8 cellular contexts compared by ENCODE assay signal in the genomic region with DNA sequence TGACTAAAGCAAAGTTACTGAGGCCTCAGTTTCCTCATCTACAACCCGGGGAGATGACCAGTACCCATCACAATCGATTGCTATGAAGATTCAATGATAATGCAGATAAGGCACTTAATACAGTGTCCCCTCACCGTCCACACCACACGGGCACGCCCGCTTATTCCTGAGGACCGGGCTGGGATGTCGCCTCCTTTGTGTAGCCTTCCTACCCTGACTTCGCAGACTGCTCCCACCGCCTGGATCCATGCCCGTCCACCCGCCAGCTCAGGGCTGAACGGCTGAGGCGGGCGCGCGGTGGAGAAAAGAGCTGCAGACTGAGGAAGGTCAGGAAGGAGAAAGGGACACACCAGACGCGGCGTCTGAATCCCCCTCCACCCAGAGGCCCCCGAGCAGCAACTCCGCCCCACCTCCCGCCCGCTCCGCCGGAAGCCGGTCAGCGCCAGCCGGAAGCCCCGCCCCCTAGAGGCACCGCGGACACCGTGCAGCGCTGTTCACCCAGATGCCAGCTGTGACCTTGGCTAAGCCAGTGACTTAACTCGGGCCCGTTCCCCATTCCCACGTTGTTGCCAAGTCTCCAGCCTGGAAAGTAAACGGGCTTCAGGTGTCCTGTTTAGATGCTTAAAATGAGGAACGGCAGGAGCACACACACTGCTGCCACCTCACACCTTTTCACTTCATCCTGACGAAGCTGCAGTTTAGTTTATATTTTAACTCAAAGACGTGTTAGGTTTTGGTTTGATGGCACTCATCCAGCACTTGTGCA.
A peak's percentile ranks its signal among the peaks of the same experiment; 100 is the strongest.
DNase-seq lines count a peak whose midpoint lies in the region; ATAC-seq and TF ChIP-seq lines count a peak whose summit lies in the region.

TSS of gene KRABD2 (minus strand) at position 403 of the 766 bp plus-strand sequence.

- peak within 1 kb of the TSS; percentile 71 for H2BK120ac ChIP-seq in trophoblast cell (ENCODE audit: insufficient read depth, low read length, poor library complexity)

- peak within 1 kb of the TSS; percentile 91 for H3K4ac ChIP-seq in trophoblast cell (ENCODE audit: low read depth, low read length)

- peak in 1 of 2 donors; percentile 82 for TF ChIP-seq POLR2A in heart left ventricle (IDR thresholded peaks at IDR 0.05)
- TF ChIP-seq POLR2A in tibial nerve (IDR thresholded peaks at IDR 0.05), result peak in 1 of 2 donors; percentile 67

- no peak within 1 kb of the TSS for H2BK12ac ChIP-seq in trophoblast cell (ENCODE audit: low read length)

- peak; percentile 82 for DNase-seq in HCEC 1CT
- DNase-seq in NCI-H1092 (lab: John Stamatoyannopoulos, UW), result peak; percentile 75
- DNase-seq in SW 1271 (lab: John Stamatoyannopoulos, UW), result peak; percentile 73 to 88
- peak; percentile 95 for DNase-seq in adipocyte (ENCODE audit: low read depth)
- DNase-seq in heart left ventricle, result peak; percentile 93 to 96 (median 95)
- peak; percentile 80 to 82 for DNase-seq in trophoblast cell
- peak; percentile 65 to 76 for DNase-seq in tibial nerve (ENCODE audit: low spot score in 2 of 2)

- H3K27me3 ChIP-seq in adipocyte (replicated peaks; ENCODE audit: control insufficient read depth, insufficient read depth, low read length) (no peaks in the 10 kb centered on the region), heart left ventricle (no peaks in the 10 kb centered on the region), trophoblast cell (ENCODE audit: insufficient read depth, low read length) (no peaks in the 10 kb centered on the region), tibial nerve (no peaks in the 10 kb centered on the region)

- peak within 1 kb of the TSS; percentile 55 for H2AK5ac ChIP-seq in trophoblast cell (ENCODE audit: low read length)

- H2AFZ ChIP-seq in trophoblast cell (ENCODE audit: insufficient read depth, low read length, poor library complexity), result peak within 1 kb of the TSS; percentile 89

- peaks cover 6% of the 10 kb centered on the region for H3K79me2 ChIP-seq in trophoblast cell (ENCODE audit: control insufficient read depth, insufficient read depth, low read length, poor library complexity)

- 1 to 2% (median 2%) methylated on average over 20 to 41 of the region's 41 CpGs for WGBS in heart left ventricle, 4 donors
- WGBS in trophoblast cell (ENCODE audit: extremely low coverage, insufficient coverage, insufficient read length), result no CpG with 5 or more reads among the region's 41 CpGs
- WGBS in tibial nerve, 2 donors, result 1 to 3% methylated on average over 16 to 35 of the region's 41 CpGs

- H3K9me3 ChIP-seq in ES-I3 (ENCODE audit: control insufficient read depth, insufficient read depth, low read length), result no peaks in the 10 kb centered on the region; the same call in 1 of the 2 replicates
- no peaks in the 10 kb centered on the region for H3K9me3 ChIP-seq in adipocyte (ENCODE audit: control insufficient read depth, low read length)
- no peaks in the 10 kb centered on the region for H3K9me3 ChIP-seq in heart left ventricle
- no peaks in the 10 kb centered on the region for H3K9me3 ChIP-seq in trophoblast cell (ENCODE audit: insufficient read depth, low read depth, low read length)
- no peaks in the 10 kb centered on the region for H3K9me3 ChIP-seq in tibial nerve

- H4K91ac ChIP-seq in trophoblast cell (ENCODE audit: low read depth, low read length), result peak within 1 kb of the TSS; percentile 78

- peak within 1 kb of the TSS; percentile 66 for H2BK5ac ChIP-seq in trophoblast cell (ENCODE audit: low read depth, low read length, poor library complexity)

- peak within 1 kb of the TSS; percentile 89 for H3K18ac ChIP-seq in trophoblast cell (ENCODE audit: low read length)

- ATAC-seq in heart left ventricle, result peak; percentile 92 to 98 (median 97)

- H3K27ac ChIP-seq in heart left ventricle (peak within 1 kb of the TSS; percentile 69 to 98 (median 93)), trophoblast cell (ENCODE audit: low read depth, low read length) (peak within 1 kb of the TSS; percentile 88), tibial nerve (peak within 1 kb of the TSS; percentile 69 to 91 (median 84))

- peak within 1 kb of the TSS; percentile 97 for H4K8ac ChIP-seq in trophoblast cell (ENCODE audit: low read depth, low read length)

- H3K9ac ChIP-seq in ES-I3 (ENCODE audit: low read depth, low read length), result peak within 1 kb of the TSS; percentile 85
- H3K9ac ChIP-seq in adipocyte (ENCODE audit: low read length), result peak within 1 kb of the TSS; percentile 93
- peak within 1 kb of the TSS; percentile 93 for H3K9ac ChIP-seq in trophoblast cell (ENCODE audit: low read length)

- intact Hi-C loops in heart left ventricle (cut with DNase I), result loop anchor here in 8 of 10 donors (2.0 to 10.0 kb wide), 7 partner anchors 50 to 182 kb away; partner anchors contain the start of genes ARHGEF15 (in 4 of the 8), BORCS6 (in 1 of the 8), CTC1 (in 1 of the 8) and PFAS (in 1 of the 8)

- TF ChIP-seq CTCF in heart left ventricle (IDR thresholded peaks at IDR 0.05), result peak; percentile 35 to 86 (median 51)
- peak; percentile 58 to 78 (median 64) for TF ChIP-seq CTCF in tibial nerve (IDR thresholded peaks at IDR 0.05)

- H4K12ac ChIP-seq in trophoblast cell (ENCODE audit: low read depth, low read length), result peak within 1 kb of the TSS; percentile 99

- peak; percentile 19 to 76 for TF ChIP-seq EP300 in tibial nerve (IDR thresholded peaks at IDR 0.05)

- no peak within 1 kb of the TSS for H3K23ac ChIP-seq in trophoblast cell (ENCODE audit: low read length)

- H3K36me3 ChIP-seq in ES-I3 (ENCODE audit: insufficient read depth, low read length) (peaks cover 34% of the 10 kb centered on the region), adipocyte (ENCODE audit: control insufficient read depth, insufficient read depth, low read length, severe bottlenecking) (peaks cover 48% of the 10 kb centered on the region), heart left ventricle (peaks cover 0 to 59% (median 48%) of the 10 kb centered on the region in 9 donors), trophoblast cell (ENCODE audit: control insufficient read depth in 1 of 2, insufficient read depth in 2 of 2, low read length in 2 of 2) (peaks cover 17 to 37% of the 10 kb centered on the region in 2 experiments), tibial nerve (peaks cover 0 to 57% (median 17%) of the 10 kb centered on the region in 3 donors)

- H3K14ac ChIP-seq in trophoblast cell (ENCODE audit: low read length), result peak within 1 kb of the TSS; percentile 98

- peak within 1 kb of the TSS; percentile 86 for H3K4me2 ChIP-seq in trophoblast cell (ENCODE audit: low read length)

- H3K4me3 ChIP-seq in adipocyte (ENCODE audit: low read length) (peak within 1 kb of the TSS; percentile 91), heart left ventricle (peak within 1 kb of the TSS; percentile 40 to 97 (median 81)), trophoblast cell (ENCODE audit: low read depth, low read length) (peak within 1 kb of the TSS; percentile 89), tibial nerve (peak within 1 kb of the TSS; percentile 52 to 77 (median 66))

- H3K4me1 ChIP-seq in ES-I3 (ENCODE audit: insufficient read depth, low read length) (peaks cover 9% of the 10 kb centered on the region), adipocyte (ENCODE audit: control insufficient read depth, insufficient read depth, low read length) (peaks cover 34% of the 10 kb centered on the region), heart left ventricle (peaks cover 0 to 52% (median 35%) of the 10 kb centered on the region in 12 donors), trophoblast cell (ENCODE audit: control insufficient read depth in 1 of 2, insufficient read depth in 2 of 2, low read length in 2 of 2) (peaks cover 6 to 10% of the 10 kb centered on the region in 2 experiments), tibial nerve (peaks cover 0 to 65% (median 19%) of the 10 kb centered on the region in 4 donors)

- peaks cover 3% of the 10 kb centered on the region for H3K79me1 ChIP-seq in trophoblast cell (ENCODE audit: low read length)

Comparison
In these comparisons a context has a peak if more than half of its experiments do, and no peak if none do; other contexts are left out.
1. Peak in every context shown above with its lines: DNase-seq, ATAC-seq, H3K4me3 ChIP-seq and H3K27ac ChIP-seq.